9 cellular contexts compared by ENCODE assay signal in genomic region chrX:103405009-103405333, GRCh38. TPM values are rescaled to one million over a fixed set of nuclear protein-coding genes. Genes with fewer than 3 reads are reported as not detected.
DNase-seq lines count a peak whose midpoint lies in the region; ATAC-seq, FAIRE-seq and TF ChIP-seq lines count a peak whose summit lies in the region.
"Had no signal": no experiment of that assay in that cellular context is flagged by ENCODE, and none has a peak within 500 bp of the region (broad histone marks: within the 10 kb centered on the region; RNA-seq: fewer than 3 reads in every experiment).

No MANE protein-coding gene starts in this region.

- H3K9me1 ChIP-seq in K562 (ENCODE audit: control insufficient read depth, insufficient read depth, low read length) = no peaks in the 10 kb centered on the region

- intact Hi-C loops in K562 (cut with micrococcal nuclease) = no loop called here
- intact Hi-C loops in mucosa of descending colon (cut with DNase I, micrococcal nuclease) = no loop called here

- TSS peak; percentile 91 for BruUV-seq in K562 (replicated peaks; lab: Mats Ljungman, UMichigan)

- H3K9ac ChIP-seq in K562 (ENCODE audit: insufficient read depth in 1 of 2, low read depth in 2 of 2, low read length in 2 of 2) = peak overlapping the region in 1 of 2 experiments; percentile 18; a peak in 2 of 4 replicates

- peak overlapping the region; percentile 85 for H2AFZ ChIP-seq in K562 (ENCODE audit: low read depth, low read length)

- TF ChIP-seq RAD21 in K562 (CRISPR knock-in tag; conservative IDR thresholded peaks at IDR 0.05 in 1 of 2, IDR thresholded peaks at IDR 0.05 in 1 of 2) = no peak

- ATAC-seq in HG02852 (IDR thresholded peaks at IDR 0.05; ENCODE audit: unreplicated experiment) (peak; percentile 36), K562 (peak; percentile 48), mucosa of descending colon (peak; percentile 41)

- CTCF ChIA-PET in K562 (lab: Yijun Ruan, JAX; ENCODE audit: low intra/inter-chr PET ratio) = no interaction called here

- no peaks in the 10 kb centered on the region for H4K20me1 ChIP-seq in K562 (replicated peaks; ENCODE audit: control insufficient read depth, insufficient read depth, low read length)

- 0% methylated on average over 3 of the region's 7 CpGs for WGBS in K562 (ENCODE audit: insufficient coverage, low coverage, missing lambda C conversion rate)

- DNase-seq in AG09309 (ENCODE audit: low read depth) (no peak), K562 (ENCODE audit: extremely low read depth in 1 of 4, low spot score in 3 of 4) (peak in 3 of 4 experiments; percentile 9 to 17 (median 16)), mucosa of descending colon (peak in 1 of 3 donors; percentile 3), amygdala (lab: John Stamatoyannopoulos, UW) (no peak), COR-L47 (lab: John Stamatoyannopoulos, UW) (no peak), AG20443 (ENCODE audit: low spot score) (no peak), GOT3 (lab: John Stamatoyannopoulos, UW) (no peak)
- DNase-seq: activated gamma-delta T cell treated with Interleukin-2 at 50 U/mL for 16 hours had no signal

- no peak for TF ChIP-seq POLR2A in K562 (conservative IDR thresholded peaks at IDR 0.05)

- peak overlapping the region; percentile 86 for H3K4me2 ChIP-seq in K562 (ENCODE audit: insufficient read depth, low read length)

- no peak for FAIRE-seq in K562 (lab: Jason Lieb, UNC)

- TF ChIP-seq CTCF in AG09309 (IDR thresholded peaks at IDR 0.05; ENCODE audit: control insufficient read depth, insufficient read depth, low read depth, low read length, missing control alignments) (no peak), K562 (IDR thresholded peaks at IDR 0.05 in 2 of 3, conservative IDR thresholded peaks at IDR 0.05 in 1 of 3; ENCODE audit: insufficient read depth in 2 of 3, low read depth in 1 of 3, low read length in 3 of 3) (no peak), mucosa of descending colon (IDR thresholded peaks at IDR 0.05) (no peak)

- H3K27ac ChIP-seq in K562 (ENCODE audit: extremely low read depth, low read depth, low read length) = peak overlapping the region; percentile 44; the same call in 2 of the 3 replicates

- H3K79me2 ChIP-seq in K562 (ENCODE audit: control insufficient read depth, insufficient read depth, low read length) = no peaks in the 10 kb centered on the region

- H3K9me3 ChIP-seq in K562 (replicated peaks; ENCODE audit: control insufficient read depth, insufficient read depth, low read depth, low read length) (no peaks in the 10 kb centered on the region), mucosa of descending colon (no peaks in the 10 kb centered on the region)

- no peak for TF ChIP-seq EP300 in K562 (IDR thresholded peaks at IDR 0.05; ENCODE audit: low read length)

- H3K4me1 ChIP-seq in K562 (replicated peaks in 1 of 2; ENCODE audit: control insufficient read depth in 2 of 2, insufficient read depth in 2 of 2, low read length in 2 of 2) (peaks cover 0 to 4% of the 10 kb centered on the region in 2 experiments; a peak in 3 of 5 replicates), mucosa of descending colon (ENCODE audit: low read depth) (no peaks in the 10 kb centered on the region)

- POLR2A ChIA-PET in K562 (lab: Yijun Ruan, JAX) = no interaction called here

- H3K36me3 ChIP-seq in K562 (ENCODE audit: control insufficient read depth, insufficient read depth, low read length) (no peaks in the 10 kb centered on the region), mucosa of descending colon (ENCODE audit: low read depth) (no peaks in the 10 kb centered on the region)

- H3K27me3 ChIP-seq in K562 (ENCODE audit: control insufficient read depth in 2 of 2, insufficient read depth in 2 of 2, low read length in 2 of 2) = no peaks in the 10 kb centered on the region

- in situ Hi-C loops in K562 (cut with MboI) = no loop called here

- peak overlapping the region; percentile 54 for H3K4me3 ChIP-seq in AG09309 (ENCODE audit: control insufficient read depth, low read depth, low read length)
- peak overlapping the region; percentile 51 for H3K4me3 ChIP-seq in K562
- no peak overlapping the region for H3K4me3 ChIP-seq in mucosa of descending colon

TF ChIP-seq in K562, 482 proteins besides CTCF, POLR2A, EP300 and RAD21 (continues in another document):
- TF ChIP-seq KAT2B (IDR thresholded peaks at IDR 0.05; ENCODE audit: low read depth, low read length) = no peak
- 0 out of 2 replicates have a peak, but pooled peaks have one; percentile 32 for TF ChIP-seq TEAD4 (IDR thresholded peaks at IDR 0.05; ENCODE audit: low read length)
- TF ChIP-seq TEAD4 (CRISPR knock-in tag; IDR thresholded peaks at IDR 0.05; ENCODE audit: borderline replicate concordance) = no peak
- TF ChIP-seq ARID4B (CRISPR knock-in tag; IDR thresholded peaks at IDR 0.05) = no peak
- peak; percentile 22; the same call in 1 of the 2 replicates for TF ChIP-seq TCF3 (CRISPR knock-in tag; IDR thresholded peaks at IDR 0.05)
- 0 out of 2 replicates have a peak, but pooled peaks have one; percentile 20 for TF ChIP-seq CBFA2T2 (conservative IDR thresholded peaks at IDR 0.05)
- TF ChIP-seq ZNF41 (CRISPR knock-in tag; conservative IDR thresholded peaks at IDR 0.05) = no peak
- 0 out of 2 replicates have a peak, but pooled peaks have one; percentile 24 for TF ChIP-seq ZEB2 (IDR thresholded peaks at IDR 0.05)

RNA-seq across cellular contexts. Expression of gene BEX3, which starts 28.6 kb away (rescaled TPM):
- not detected in 2 replicates for total RNA-seq in K562 (2011; cell fraction: chromatin; rRNA removed; ENCODE audit: low replicate concordance)
- not detected in 2 replicates for total RNA-seq in K562 (2011; cell fraction: nucleolus; rRNA removed)
- total RNA-seq in K562 (2011; cell fraction: nucleoplasm; rRNA removed) = not detected in 2 replicates
- total RNA-seq in K562 (2014; rRNA removed) (not detected in 2 replicates), K562 (2014; rRNA removed; fragmentation: Illumina TruSeq; extraction: Trizol) (not detected in 2 replicates), K562 (2015; rRNA removed; fragmentation: Illumina TruSeq; extraction: Trizol) (not detected in 2 replicates), K562 (2021) (0.47 and 0.58 TPM in 2 replicates), mucosa of descending colon (10 to 100 TPM; 21.5 to 74.1 (median 35.6) TPM)
- polyA plus RNA-seq in K562 (2011; rRNA removed) (not detected in 2 replicates), K562 (2014; fragmentation: Illumina TruSeq; extraction: Trizol) (not detected in 2 replicates), K562 (2014; fragmentation: Nextera tagmentation; extraction: Ambion mirVana) (not detected), K562 (2014; rRNA removed) (0.21 TPM in 1 of 2 replicates, not detected in the other)
- 0.09 TPM in 1 of 2 replicates, not detected in the other for polyA plus RNA-seq in K562 (2011; cell fraction: cytosol; rRNA removed)
- polyA plus RNA-seq in K562 (2011; cell fraction: nucleus; rRNA removed) = not detected in 2 replicates
- polyA plus RNA-seq in K562 (2012) = not detected in 2 replicates
- not detected in 2 replicates for polyA minus RNA-seq in K562 (2011; rRNA and poly(A)+ RNA removed)
- polyA minus RNA-seq in K562 (2011; cell fraction: cytosol; rRNA and poly(A)+ RNA removed) = not detected in 2 replicates
- not detected in 2 replicates for polyA minus RNA-seq in K562 (2011; cell fraction: nucleus; rRNA and poly(A)+ RNA removed)

RNA-seq across cellular contexts. Expression of gene TCEAL9, which starts 48.7 kb away (rescaled TPM):
- 3.8 and 12.7 TPM in 2 replicates for total RNA-seq in K562 (2011; cell fraction: chromatin; rRNA removed; ENCODE audit: low replicate concordance)
- total RNA-seq in K562 (2011; cell fraction: nucleolus; rRNA removed) = 3.2 and 3.8 TPM in 2 replicates
- total RNA-seq in K562 (2011; cell fraction: nucleoplasm; rRNA removed) = 5.1 and 6.3 TPM in 2 replicates
- total RNA-seq in K562 (2014; rRNA removed) (32.3 and 43.3 TPM in 2 replicates), K562 (2014; rRNA removed; fragmentation: Illumina TruSeq; extraction: Trizol) (69.6 and 74.1 TPM in 2 replicates), K562 (2015; rRNA removed; fragmentation: Illumina TruSeq; extraction: Trizol) (63.0 and 64.5 TPM in 2 replicates), K562 (2021) (16.2 and 19.5 TPM in 2 replicates), mucosa of descending colon (10 to 100 TPM; 20.9 to 29.6 (median 27.3) TPM)
- polyA plus RNA-seq in K562 (2011; rRNA removed) (24.9 and 28.8 TPM in 2 replicates), K562 (2014; fragmentation: Illumina TruSeq; extraction: Trizol) (60.1 and 70.8 TPM in 2 replicates), K562 (2014; fragmentation: Nextera tagmentation; extraction: Ambion mirVana) (100 to 1,000 TPM in 1 of 2 experiments, 10 to 100 TPM in 1; 96.7 to 106 TPM), K562 (2014; rRNA removed) (67.1 and 83.4 TPM in 2 replicates)
- 2.0 and 10.5 TPM in 2 replicates for polyA plus RNA-seq in K562 (2011; cell fraction: cytosol; rRNA removed)
- polyA plus RNA-seq in K562 (2011; cell fraction: nucleus; rRNA removed) = 3.4 and 6.7 TPM in 2 replicates
- polyA plus RNA-seq in K562 (2012) = 52.1 and 69.8 TPM in 2 replicates
- 8.9 and 9.9 TPM in 2 replicates for polyA minus RNA-seq in K562 (2011; rRNA and poly(A)+ RNA removed)
- 2.5 and 4.1 TPM in 2 replicates for polyA minus RNA-seq in K562 (2011; cell fraction: cytosol; rRNA and poly(A)+ RNA removed)
- 1.5 and 5.6 TPM in 2 replicates for polyA minus RNA-seq in K562 (2011; cell fraction: nucleus; rRNA and poly(A)+ RNA removed)

Comparison
In these comparisons a context has a peak if more than half of its experiments do, and no peak if none do; other contexts are left out.
1. DNase-seq: peak in K562 (3 of 4); none in AG09309 (single experiment), amygdala (0 of 56), COR-L47 (single experiment), AG20443 (single experiment) and GOT3 (single experiment).
2. RNA of gene BEX3, which starts 28.6 kb away (total RNA-seq): 21.5 to 74.1 TPM in mucosa of descending colon; 0.47 to 0.58 TPM in K562; every median in the first group is over 10 times any median in the second.
3. Peak in every context shown above with its lines, with median percentiles within 50 percentile points of each other: ATAC-seq.